ENCODE assay signal across 34 cellular contexts in the genomic region with DNA sequence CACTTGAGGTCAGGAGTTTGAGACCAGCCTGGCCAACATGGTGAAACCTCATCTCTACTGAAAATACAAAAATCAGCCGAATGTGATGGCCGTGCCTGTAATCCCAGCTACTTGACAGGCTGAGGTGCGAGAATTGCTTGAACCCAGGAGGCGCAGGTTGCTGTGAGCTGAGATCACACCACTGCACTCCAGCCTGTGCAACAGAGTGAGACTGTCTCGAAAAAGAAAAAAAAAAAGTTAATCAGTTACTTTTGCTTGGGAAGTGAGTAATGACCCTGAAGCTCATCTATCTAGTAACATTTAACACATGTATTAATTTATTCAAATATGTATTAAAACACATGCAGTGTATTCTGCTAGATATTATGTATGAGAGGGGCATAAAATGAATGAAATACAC.
"Had no signal": no experiment of that assay in that cellular context is flagged by ENCODE, and none has a peak within 500 bp of the region (broad histone marks: within the 10 kb centered on the region; RNA-seq: fewer than 3 reads in every experiment).

No MANE protein-coding gene starts in this region.

- H3K27ac ChIP-seq: adrenal gland, body of pancreas, breast epithelium, Peyer's patch, VCaP had no signal

- H3K27ac Mint-ChIP-seq: activated B cell treated with CpG ODN at 0.5 μM for 24 hours; activated CD4-positive, alpha-beta memory T cell treated with anti-CD3 and anti-CD28 coated beads for 36 hours; activated naive CD4-positive, alpha-beta T cell treated with anti-CD3 and anti-CD28 coated beads for 36 hours; activated naive CD4-positive, alpha-beta T cell treated with anti-CD3 and anti-CD28 coated beads, Interleukin-2, amount 50 U/mL, for 72 hours; activated T-helper 1 cell treated with anti-CD3 and anti-CD28 coated beads, Interleukin-12 subunit alpha, Interleukin-12 subunit beta, Interleukin-2, Interleukin-4 antibody, amounts not matched to agents 30 ng/mL and 10 ng/mL and 1 ng/mL, durations not matched to agents 14 hours and 24 hours and 36 hours; T-helper 1 cell treated with Interleukin-12 subunit alpha and Interleukin-12 subunit beta and Interleukin-4 antibody, amounts not matched to agents 30 μg/mL and 1 μg/mL, for 36 hours; T-helper 2 cell treated with Interferon-gamma antibody and Interleukin-4, amounts not matched to agents 5 μg/mL and 100 μg/mL, for 36 hours had no signal

- H3K27me3 Mint-ChIP-seq: activated B cell treated with CpG ODN at 0.5 μM for 24 hours had no signal

- DNase-seq: activated B cell treated with CpG ODN at 0.5 μM for 24 hours; activated CD4-positive, alpha-beta memory T cell treated with anti-CD3 and anti-CD28 coated beads for 36 hours; activated CD4-positive, alpha-beta T cell treated with anti-CD3 and anti-CD28 coated beads for 4 hours; activated CD4-positive, alpha-beta T cell treated with anti-CD3 and anti-CD28 coated beads, Interleukin-2, amount 50 U/mL, for 1 hour; activated CD4-positive, CD25-positive, alpha-beta regulatory T cell treated with anti-CD3 and anti-CD28 coated beads, Interleukin-2, amount 50 U/mL, for 72 hours; activated CD8-positive, alpha-beta memory T cell treated with anti-CD3 and anti-CD28 coated beads, Interleukin-2, amount 50 U/mL, for 4 hours; activated gamma-delta T cell treated with Interleukin-2 at 50 U/mL for 16 hours; activated naive CD4-positive, alpha-beta T cell treated with anti-CD3 and anti-CD28 coated beads for 36 hours; activated T-cell treated with anti-CD3 and anti-CD28 coated beads for 4 hours; activated T-cell treated with anti-CD3 and anti-CD28 coated beads, Interleukin-2, amount 50 U/mL, for 4 hours; adrenal gland; body of pancreas; Kasumi-1; KG1; MM.1S; MV-4-11; NCI-H1092; NCI-H1436 treated with DMSO at 0.1 percent for 48 hours; NCI-H1694 treated with DMSO at 0.1 percent for 48 hours; NCI-H2029; NCI-H345; NCI-H510A; NCI-H526; NCI-H748 treated with DMSO at 0.1 percent for 48 hours; NK-92 treated with Interleukin-12 subunit alpha and Interleukin-12 subunit beta, amount 100 ng/mL, for 24 hours; PC-3; Peyer's patch; Right ventricle myocardium superior had no signal

- H3K4me1 ChIP-seq: adrenal gland, body of pancreas, breast epithelium, Peyer's patch had no signal

- H3K4me3 ChIP-seq: adrenal gland, body of pancreas, breast epithelium, Peyer's patch had no signal

- H3K4me1 Mint-ChIP-seq: activated B cell treated with CpG ODN at 0.5 μM for 24 hours had no signal

- H3K9me3 Mint-ChIP-seq: activated B cell treated with CpG ODN at 0.5 μM for 24 hours; activated CD4-positive, alpha-beta memory T cell treated with anti-CD3 and anti-CD28 coated beads for 36 hours; activated naive CD4-positive, alpha-beta T cell treated with anti-CD3 and anti-CD28 coated beads for 36 hours; activated naive CD4-positive, alpha-beta T cell treated with anti-CD3 and anti-CD28 coated beads, Interleukin-2, amount 50 U/mL, for 72 hours; activated T-cell treated with anti-CD3 and anti-CD28 coated beads, Interleukin-2, amount 50 U/mL, for 4 hours; activated T-helper 1 cell treated with anti-CD3 and anti-CD28 coated beads, Interleukin-12 subunit alpha, Interleukin-12 subunit beta, Interleukin-2, Interleukin-4 antibody, amounts not matched to agents 30 ng/mL and 10 ng/mL and 1 ng/mL, durations not matched to agents 14 hours and 24 hours and 36 hours; T-helper 1 cell treated with Interleukin-12 subunit alpha and Interleukin-12 subunit beta and Interleukin-4 antibody, amounts not matched to agents 30 μg/mL and 1 μg/mL, for 36 hours; T-helper 2 cell treated with Interferon-gamma antibody and Interleukin-4, amounts not matched to agents 5 μg/mL and 100 μg/mL, for 36 hours had no signal

- H3K36me3 Mint-ChIP-seq: activated CD4-positive, alpha-beta memory T cell treated with anti-CD3 and anti-CD28 coated beads for 36 hours; activated naive CD4-positive, alpha-beta T cell treated with anti-CD3 and anti-CD28 coated beads, Interleukin-2, amount 50 U/mL, for 72 hours had no signal

- H3K36me3 ChIP-seq: adrenal gland, breast epithelium, Peyer's patch had no signal

- H3K4me3 Mint-ChIP-seq: activated B cell treated with CpG ODN at 0.5 μM for 24 hours; activated CD4-positive, alpha-beta memory T cell treated with anti-CD3 and anti-CD28 coated beads for 36 hours; activated naive CD4-positive, alpha-beta T cell treated with anti-CD3 and anti-CD28 coated beads for 36 hours; activated T-cell treated with anti-CD3 and anti-CD28 coated beads, Interleukin-2, amount 50 U/mL, for 4 hours; activated T-helper 1 cell treated with anti-CD3 and anti-CD28 coated beads, Interleukin-12 subunit alpha, Interleukin-12 subunit beta, Interleukin-2, Interleukin-4 antibody, amounts not matched to agents 30 ng/mL and 10 ng/mL and 1 ng/mL, durations not matched to agents 14 hours and 24 hours and 36 hours; T-helper 1 cell treated with Interleukin-12 subunit alpha and Interleukin-12 subunit beta and Interleukin-4 antibody, amounts not matched to agents 30 μg/mL and 1 μg/mL, for 36 hours; T-helper 2 cell treated with Interferon-gamma antibody and Interleukin-4, amounts not matched to agents 5 μg/mL and 100 μg/mL, for 36 hours had no signal

- ATAC-seq: activated naive CD4-positive, alpha-beta T cell treated with anti-CD3 and anti-CD28 coated beads, Interleukin-2, amount 50 U/mL, for 72 hours; activated T-cell treated with anti-CD3 and anti-CD28 coated beads, Interleukin-2, amount 50 U/mL, for 4 hours; body of pancreas; PC-3 had no signal

- H3K9me3 ChIP-seq: adrenal gland, body of pancreas, breast epithelium, Peyer's patch had no signal

- H3K27me3 ChIP-seq: body of pancreas, breast epithelium, Peyer's patch had no signal
